ENCODE assay signal across 15 cellular contexts in genomic region chr13:51246411-51247298, GRCh38. TPM values are rescaled to one million over a fixed set of nuclear protein-coding genes. Genes with fewer than 3 reads are reported as not detected.
DNase-seq lines count a peak whose midpoint lies in the region; ATAC-seq and TF ChIP-seq lines count a peak whose summit lies in the region.
"Had no signal": no experiment of that assay in that cellular context is flagged by ENCODE, and none has a peak within 500 bp of the region (broad histone marks: within the 10 kb centered on the region; RNA-seq: fewer than 3 reads in every experiment).

No MANE protein-coding gene starts in this region.

- DNase-seq in NCI-H1092 treated with DMSO at 0.1 percent for 48 hours (lab: John Stamatoyannopoulos, UW) (peak; percentile 57), WTC11 (ENCODE audit: low spot score) (no peak), right atrium auricular region (ENCODE audit: low spot score) (no peak)
- no peak for DNase-seq in naive thymus-derived CD8-positive, alpha-beta T cell
- DNase-seq in stimulated activated CD4-positive, alpha-beta T cell treated with anti-CD3 and anti-CD28 coated beads, Interleukin-4, amount 100 ng/mL, for 24 hours, result no peak
- DNase-seq: activated CD4-positive, alpha-beta T cell treated with anti-CD3 and anti-CD28 coated beads, Interleukin-2, amount 10 ng/mL, durations not matched to agents 24 days and 14 days; activated effector memory CD4-positive, alpha-beta T cell treated with anti-CD3 and anti-CD28 coated beads, Interleukin-2, amount 50 U/mL, for 16 hours; CD4-positive, CD25-positive, alpha-beta regulatory T cell; central memory CD4-positive, alpha-beta T cell; stimulated activated CD4-positive, alpha-beta T cell treated with anti-CD3 and anti-CD28 coated beads, Interleukin-2, amount 100 ng/mL, for 24 hours; stimulated activated naive CD4-positive, alpha-beta T cell had no signal

- no peak overlapping the region for H3K4me3 Mint-ChIP-seq in WTC11
- H3K4me3 Mint-ChIP-seq in naive thymus-derived CD8-positive, alpha-beta T cell, result no peak overlapping the region
- H3K4me3 Mint-ChIP-seq: activated CD4-positive, alpha-beta T cell treated with anti-CD3 and anti-CD28 coated beads, Interleukin-2, amount 10 ng/mL, durations not matched to agents 24 days and 14 days; CD4-positive, CD25-positive, alpha-beta regulatory T cell had no signal

- no peaks in the 10 kb centered on the region for H3K9me3 Mint-ChIP-seq in WTC11
- no peaks in the 10 kb centered on the region for H3K9me3 Mint-ChIP-seq in naive thymus-derived CD8-positive, alpha-beta T cell
- H3K9me3 Mint-ChIP-seq: activated CD4-positive, alpha-beta T cell treated with anti-CD3 and anti-CD28 coated beads, Interleukin-2, amount 10 ng/mL, durations not matched to agents 24 days and 14 days; CD4-positive, CD25-positive, alpha-beta regulatory T cell had no signal

- H3K9ac ChIP-seq in rectal smooth muscle tissue (ENCODE audit: low read length), result no peak overlapping the region

- no peaks in the 10 kb centered on the region for H3K27me3 Mint-ChIP-seq in WTC11 (ENCODE audit: low read depth)
- H3K27me3 Mint-ChIP-seq in naive thymus-derived CD8-positive, alpha-beta T cell, result peaks cover 0 to 6% (median 3%) of the 10 kb centered on the region in 5 donors
- H3K27me3 Mint-ChIP-seq: activated CD4-positive, alpha-beta T cell treated with anti-CD3 and anti-CD28 coated beads, Interleukin-2, amount 10 ng/mL, durations not matched to agents 24 days and 14 days had no signal

- H3K36me3 Mint-ChIP-seq in WTC11, result peaks cover 18% of the 10 kb centered on the region
- no peaks in the 10 kb centered on the region for H3K36me3 Mint-ChIP-seq in naive thymus-derived CD8-positive, alpha-beta T cell
- H3K36me3 Mint-ChIP-seq: CD4-positive, CD25-positive, alpha-beta regulatory T cell had no signal

- no peaks in the 10 kb centered on the region for H3K9me3 ChIP-seq in right atrium auricular region
- H3K9me3 ChIP-seq: neutrophil had no signal

- TF ChIP-seq CTCF in WTC11 (IDR thresholded peaks at IDR 0.05) (no peak), right atrium auricular region (IDR thresholded peaks at IDR 0.05) (no peak)

- ATAC-seq in WTC11, result no peak
- no peak for ATAC-seq in naive thymus-derived CD8-positive, alpha-beta T cell
- ATAC-seq in HG03175 (IDR thresholded peaks at IDR 0.05; ENCODE audit: unreplicated experiment), result no peak
- ATAC-seq: esophagus mucosa had no signal

- POLR2A ChIA-PET in WTC11 (lab: Charles Lee), result interaction anchor here (0.7 to 1.7 kb wide), 2 partner anchors 40 to 557 kb away, joined by 3 to 8 read pairs; no protein-coding TSS in a partner anchor
- POLR2A ChIA-PET in naive thymus-derived CD8-positive, alpha-beta T cell (lab: Charles Lee), result no interaction called here

- H3K4me3 ChIP-seq in right atrium auricular region (peak overlapping the region in 1 of 2 donors; percentile 3), rectal smooth muscle tissue (ENCODE audit: low read length) (peak overlapping the region; percentile 16)

- CTCF ChIA-PET in WTC11 (lab: Charles Lee), result interaction anchor here (0.5 to 4.5 kb wide), 7 partner anchors 21 to 135 kb away, joined by 3 to 37 read pairs (median 6); no protein-coding TSS in a partner anchor

- no peaks in the 10 kb centered on the region for H3K27me3 ChIP-seq in right atrium auricular region
- H3K27me3 ChIP-seq in rectal smooth muscle tissue (ENCODE audit: control insufficient read depth, insufficient read depth, low read length), result no peaks in the 10 kb centered on the region
- H3K27me3 ChIP-seq: neutrophil had no signal

- H3K4me1 ChIP-seq in right atrium auricular region (peaks cover 0 to 24% of the 10 kb centered on the region in 2 donors), rectal smooth muscle tissue (ENCODE audit: control insufficient read depth, insufficient read depth, low read length) (peaks cover 34% of the 10 kb centered on the region)

- H3K4me1 Mint-ChIP-seq in WTC11, result no peaks in the 10 kb centered on the region; the same call in 1 of the 2 replicates
- no peaks in the 10 kb centered on the region for H3K4me1 Mint-ChIP-seq in naive thymus-derived CD8-positive, alpha-beta T cell
- H3K4me1 Mint-ChIP-seq: activated CD4-positive, alpha-beta T cell treated with anti-CD3 and anti-CD28 coated beads, Interleukin-2, amount 10 ng/mL, durations not matched to agents 24 days and 14 days; CD4-positive, CD25-positive, alpha-beta regulatory T cell had no signal

- peak overlapping the region; percentile 46 for H3K27ac Mint-ChIP-seq in WTC11
- no peak overlapping the region for H3K27ac Mint-ChIP-seq in naive thymus-derived CD8-positive, alpha-beta T cell
- H3K27ac Mint-ChIP-seq: activated CD4-positive, alpha-beta T cell treated with anti-CD3 and anti-CD28 coated beads, Interleukin-2, amount 10 ng/mL, durations not matched to agents 24 days and 14 days; CD4-positive, CD25-positive, alpha-beta regulatory T cell had no signal

- peak overlapping the region; percentile 62 to 79 for H3K27ac ChIP-seq in right atrium auricular region
- peak overlapping the region; percentile 78 for H3K27ac ChIP-seq in rectal smooth muscle tissue (ENCODE audit: low read depth, low read length)
- H3K27ac ChIP-seq: neutrophil had no signal

- peaks cover 2% of the 10 kb centered on the region for H3K36me3 ChIP-seq in right atrium auricular region
- H3K36me3 ChIP-seq in rectal smooth muscle tissue (ENCODE audit: control insufficient read depth, insufficient read depth, low read length), result no peaks in the 10 kb centered on the region
- H3K36me3 ChIP-seq: neutrophil had no signal

TF ChIP-seq in WTC11, 78 proteins besides CTCF, POLR2A, EP300 and RAD21:
- TF ChIP-seq AFF4 (CRISPR knock-in tag; IDR thresholded peaks at IDR 0.05; ENCODE audit: borderline replicate concordance) (no peak), MAX (CRISPR knock-in tag; IDR thresholded peaks at IDR 0.05) (peak; percentile 32)

RNA-seq across cellular contexts. Expression of gene FAM124A, which starts 24.5 kb away (rescaled TPM):
- 41.2 to 45.8 TPM (median 41.6 TPM) in 3 replicates for total RNA-seq in WTC11 (2021)
- total RNA-seq in right atrium auricular region, result 1 to 10 TPM; 8.0 to 8.6 TPM
- not detected for total RNA-seq in naive thymus-derived CD8-positive, alpha-beta T cell
- polyA plus RNA-seq in naive thymus-derived CD8-positive, alpha-beta T cell, result under 1 TPM in 1 of 3 donors, not detected in 2; 0.07 TPM
- total RNA-seq: CD4-positive, CD25-positive, alpha-beta regulatory T cell had no signal
- polyA plus RNA-seq: CD4-positive, CD25-positive, alpha-beta regulatory T cell had no signal

Comparison
In these comparisons a context has a peak if more than half of its experiments do, and no peak if none do; other contexts are left out.
1. RNA of gene FAM124A, which starts 24.5 kb away (total RNA-seq): 41.2 to 45.8 TPM in WTC11 and 8.0 to 8.6 TPM in right atrium auricular region; not detected in naive thymus-derived CD8-positive, alpha-beta T cell; every median in the first group is over 4 times any median in the second.